Comparison of ENCODE assay signal across 14 cellular contexts in the genomic region with DNA sequence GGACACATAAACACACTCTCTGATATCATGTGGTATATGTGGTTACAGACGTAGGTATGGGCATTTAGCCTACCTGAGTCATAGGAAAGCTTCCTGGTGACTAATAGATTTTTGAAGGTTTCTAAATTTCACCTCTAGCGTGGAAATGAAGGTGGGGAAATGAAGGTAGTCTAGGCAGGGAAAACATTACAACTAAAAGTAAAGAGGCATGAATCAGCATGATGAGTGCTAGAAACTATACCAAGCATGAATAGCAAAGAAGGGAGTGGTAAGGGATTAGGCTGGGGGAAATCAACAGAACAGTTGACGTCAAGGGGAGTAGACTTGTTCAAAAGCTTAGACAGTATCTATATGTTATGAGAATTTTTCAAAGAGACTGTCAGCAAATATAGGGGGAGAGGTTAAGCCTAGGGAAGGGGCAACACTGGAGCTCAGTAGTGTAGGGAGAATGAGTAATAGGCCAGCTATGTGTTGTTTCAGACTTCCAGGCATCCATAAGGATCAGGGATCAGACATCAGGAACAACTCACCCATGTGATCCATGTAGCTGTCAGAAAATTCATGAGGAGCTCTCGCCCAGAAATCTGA.
DNase-seq lines count a peak whose midpoint lies in the region; ATAC-seq and TF ChIP-seq lines count a peak whose summit lies in the region.
"Had no signal": no experiment of that assay in that cellular context is flagged by ENCODE, and none has a peak within 500 bp of the region (broad histone marks: within the 10 kb centered on the region; RNA-seq: fewer than 3 reads in every experiment).

No MANE protein-coding gene starts in this region.

- H3K4me3 Mint-ChIP-seq in activated naive CD4-positive, alpha-beta T cell treated with anti-CD3 and anti-CD28 coated beads for 36 hours: no peak overlapping the region
- no peak overlapping the region for H3K4me3 Mint-ChIP-seq in activated naive CD4-positive, alpha-beta T cell treated with anti-CD3 and anti-CD28 coated beads, Interleukin-2, amount 10 ng/mL, durations not matched to agents 7 days and 5 days
- H3K4me3 Mint-ChIP-seq: nephron had no signal

- CTCF ChIA-PET in activated naive CD4-positive, alpha-beta T cell treated with anti-CD3 and anti-CD28 coated beads for 36 hours (lab: Charles Lee): no interaction called here
- CTCF ChIA-PET in activated naive CD4-positive, alpha-beta T cell treated with anti-CD3 and anti-CD28 coated beads, Interleukin-2, amount 10 ng/mL, durations not matched to agents 7 days and 5 days (lab: Charles Lee): no interaction called here

- H3K36me3 Mint-ChIP-seq in activated naive CD4-positive, alpha-beta T cell treated with anti-CD3 and anti-CD28 coated beads for 36 hours (ENCODE audit: low read depth): no peaks in the 10 kb centered on the region
- no peaks in the 10 kb centered on the region for H3K36me3 Mint-ChIP-seq in activated naive CD4-positive, alpha-beta T cell treated with anti-CD3 and anti-CD28 coated beads, Interleukin-2, amount 10 ng/mL, durations not matched to agents 7 days and 5 days

- H3K27ac Mint-ChIP-seq in activated naive CD4-positive, alpha-beta T cell treated with anti-CD3 and anti-CD28 coated beads for 36 hours: no peak overlapping the region
- no peak overlapping the region for H3K27ac Mint-ChIP-seq in activated naive CD4-positive, alpha-beta T cell treated with anti-CD3 and anti-CD28 coated beads, Interleukin-2, amount 10 ng/mL, durations not matched to agents 7 days and 5 days
- H3K27ac Mint-ChIP-seq: nephron had no signal

- H3K4me1 Mint-ChIP-seq in activated naive CD4-positive, alpha-beta T cell treated with anti-CD3 and anti-CD28 coated beads for 36 hours (ENCODE audit: low read depth): peaks cover 9% of the 10 kb centered on the region
- no peaks in the 10 kb centered on the region for H3K4me1 Mint-ChIP-seq in activated naive CD4-positive, alpha-beta T cell treated with anti-CD3 and anti-CD28 coated beads, Interleukin-2, amount 10 ng/mL, durations not matched to agents 7 days and 5 days
- H3K4me1 Mint-ChIP-seq: nephron had no signal

- TF ChIP-seq CTCF in RWPE2 (IDR thresholded peaks at IDR 0.05; ENCODE audit: poor library complexity, severe bottlenecking): no peak
- TF ChIP-seq CTCF in fibroblast of mammary gland (conservative IDR thresholded peaks at IDR 0.05; ENCODE audit: control insufficient read depth, insufficient read depth, low read depth, low read length): no peak

- no peaks in the 10 kb centered on the region for H3K36me3 ChIP-seq in RWPE2 (ENCODE audit: low read depth)
- H3K36me3 ChIP-seq: BE2C had no signal

- no peaks in the 10 kb centered on the region for H3K9me3 ChIP-seq in RWPE2 (ENCODE audit: severe bottlenecking)
- H3K9me3 ChIP-seq: BE2C, body of pancreas had no signal

- H3K4me3 ChIP-seq in RWPE2 (ENCODE audit: severe bottlenecking) (no peak overlapping the region), fibroblast of mammary gland (ENCODE audit: control insufficient read depth, low read depth, low read length) (no peak overlapping the region)
- H3K4me3 ChIP-seq: body of pancreas had no signal

- no peaks in the 10 kb centered on the region for H3K27me3 Mint-ChIP-seq in activated naive CD4-positive, alpha-beta T cell treated with anti-CD3 and anti-CD28 coated beads for 36 hours (ENCODE audit: low read depth)
- no peaks in the 10 kb centered on the region for H3K27me3 Mint-ChIP-seq in activated naive CD4-positive, alpha-beta T cell treated with anti-CD3 and anti-CD28 coated beads, Interleukin-2, amount 10 ng/mL, durations not matched to agents 7 days and 5 days

- H3K27me3 ChIP-seq in RWPE2 (ENCODE audit: insufficient read depth, poor library complexity, severe bottlenecking): no peaks in the 10 kb centered on the region
- H3K27me3 ChIP-seq: BE2C, body of pancreas had no signal

- H3K27ac ChIP-seq in RWPE2 (ENCODE audit: poor library complexity, severe bottlenecking): peak overlapping the region; percentile 99
- H3K27ac ChIP-seq: body of pancreas had no signal

- intact Hi-C loops in activated naive CD4-positive, alpha-beta T cell treated with anti-CD3 and anti-CD28 coated beads for 36 hours (cut with micrococcal nuclease): no loop called here

- ATAC-seq in RWPE2 (ENCODE audit: low read depth): peak; percentile 90
- no peak for ATAC-seq in GM18867 (IDR thresholded peaks at IDR 0.05; ENCODE audit: unreplicated experiment)
- no peak for ATAC-seq in GM21825 (IDR thresholded peaks at IDR 0.05; ENCODE audit: unreplicated experiment)
- ATAC-seq: body of pancreas had no signal

- no peaks in the 10 kb centered on the region for H3K9me3 Mint-ChIP-seq in activated naive CD4-positive, alpha-beta T cell treated with anti-CD3 and anti-CD28 coated beads for 36 hours
- H3K9me3 Mint-ChIP-seq in activated naive CD4-positive, alpha-beta T cell treated with anti-CD3 and anti-CD28 coated beads, Interleukin-2, amount 10 ng/mL, durations not matched to agents 7 days and 5 days: no peaks in the 10 kb centered on the region

- peaks cover 22% of the 10 kb centered on the region for H3K4me1 ChIP-seq in RWPE2 (ENCODE audit: insufficient read depth, poor library complexity, severe bottlenecking)
- H3K4me1 ChIP-seq: BE2C, body of pancreas had no signal

- peak; percentile 4 for DNase-seq in activated naive CD4-positive, alpha-beta T cell treated with anti-CD3 and anti-CD28 coated beads for 36 hours
- DNase-seq in activated naive CD4-positive, alpha-beta T cell treated with anti-CD3 and anti-CD28 coated beads, Interleukin-2, amount 10 ng/mL, durations not matched to agents 7 days and 5 days: no peak
- DNase-seq in RWPE2 (ENCODE audit: low spot score) (peak; percentile 54), fibroblast of mammary gland (ENCODE audit: low read depth) (peak; percentile 95), smooth muscle cell of the brain vasculature (ENCODE audit: low read depth, low spot score) (peak; percentile 13), D341Med (ENCODE audit: low spot score) (no peak)
- DNase-seq: activated CD4-positive, CD25-positive, alpha-beta regulatory T cell treated with anti-CD3 and anti-CD28 coated beads, Interleukin-2, amount 50 U/mL, for 72 hours; BE2C; body of pancreas; NCI-H1105 treated with DMSO at 0.1 percent for 48 hours; OCI-M1 had no signal

Comparison
In these comparisons a context has a peak if more than half of its experiments do, and no peak if none do; other contexts are left out.
1. DNase-seq: peak in activated naive CD4-positive, alpha-beta T cell treated with anti-CD3 and anti-CD28 coated beads for 36 hours (single experiment), RWPE2 (single experiment), fibroblast of mammary gland (single experiment) and smooth muscle cell of the brain vasculature (single experiment); none in activated naive CD4-positive, alpha-beta T cell treated with anti-CD3 and anti-CD28 coated beads, Interleukin-2, amount 10 ng/mL, durations not matched to agents 7 days and 5 days (single experiment) and D341Med (single experiment).